ENCODE assay signal across 8 cellular contexts in the genomic region with DNA sequence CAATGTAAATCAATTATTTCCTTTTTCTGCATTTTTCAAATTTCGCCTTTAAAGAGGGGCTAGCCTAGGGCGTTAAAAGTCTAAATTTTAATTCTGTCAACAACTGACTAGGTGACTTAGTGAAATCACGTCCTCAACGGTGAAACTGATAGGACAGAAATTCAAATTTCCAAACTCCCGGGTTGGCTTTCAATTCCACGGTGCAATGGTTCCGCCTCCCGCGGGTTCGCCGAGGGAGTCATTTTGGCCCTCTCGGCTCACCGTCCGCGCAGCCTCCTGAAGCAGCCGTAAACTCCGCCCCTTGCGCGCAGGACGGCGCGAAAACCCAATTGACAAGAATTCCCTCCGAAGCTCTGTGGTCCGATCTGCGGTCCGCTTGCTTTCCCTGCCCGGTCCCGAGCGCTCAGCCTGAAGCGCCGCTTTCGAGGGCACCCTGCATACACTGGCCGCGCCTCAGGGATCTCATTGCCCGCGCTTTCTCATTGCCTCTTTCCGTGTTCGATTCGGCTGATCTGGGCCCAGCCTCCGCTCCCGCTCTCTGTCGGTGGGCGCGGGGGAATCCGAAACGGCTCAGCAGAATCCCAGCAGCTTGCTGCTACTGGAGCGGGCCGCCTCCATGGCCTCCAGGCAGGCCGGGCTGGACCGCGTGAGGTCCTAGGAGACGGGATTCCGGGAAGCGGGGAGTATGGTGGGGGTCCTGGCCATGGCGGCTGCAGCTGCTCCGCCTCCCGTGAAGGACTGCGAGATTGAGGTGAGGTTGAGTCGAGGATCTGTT. TPM values are rescaled to one million over a fixed set of nuclear protein-coding genes. Genes with fewer than 3 reads are reported as not detected.
DNase-seq lines count a peak whose midpoint lies in the region; ATAC-seq and TF ChIP-seq lines count a peak whose summit lies in the region.

A gene with protein sequence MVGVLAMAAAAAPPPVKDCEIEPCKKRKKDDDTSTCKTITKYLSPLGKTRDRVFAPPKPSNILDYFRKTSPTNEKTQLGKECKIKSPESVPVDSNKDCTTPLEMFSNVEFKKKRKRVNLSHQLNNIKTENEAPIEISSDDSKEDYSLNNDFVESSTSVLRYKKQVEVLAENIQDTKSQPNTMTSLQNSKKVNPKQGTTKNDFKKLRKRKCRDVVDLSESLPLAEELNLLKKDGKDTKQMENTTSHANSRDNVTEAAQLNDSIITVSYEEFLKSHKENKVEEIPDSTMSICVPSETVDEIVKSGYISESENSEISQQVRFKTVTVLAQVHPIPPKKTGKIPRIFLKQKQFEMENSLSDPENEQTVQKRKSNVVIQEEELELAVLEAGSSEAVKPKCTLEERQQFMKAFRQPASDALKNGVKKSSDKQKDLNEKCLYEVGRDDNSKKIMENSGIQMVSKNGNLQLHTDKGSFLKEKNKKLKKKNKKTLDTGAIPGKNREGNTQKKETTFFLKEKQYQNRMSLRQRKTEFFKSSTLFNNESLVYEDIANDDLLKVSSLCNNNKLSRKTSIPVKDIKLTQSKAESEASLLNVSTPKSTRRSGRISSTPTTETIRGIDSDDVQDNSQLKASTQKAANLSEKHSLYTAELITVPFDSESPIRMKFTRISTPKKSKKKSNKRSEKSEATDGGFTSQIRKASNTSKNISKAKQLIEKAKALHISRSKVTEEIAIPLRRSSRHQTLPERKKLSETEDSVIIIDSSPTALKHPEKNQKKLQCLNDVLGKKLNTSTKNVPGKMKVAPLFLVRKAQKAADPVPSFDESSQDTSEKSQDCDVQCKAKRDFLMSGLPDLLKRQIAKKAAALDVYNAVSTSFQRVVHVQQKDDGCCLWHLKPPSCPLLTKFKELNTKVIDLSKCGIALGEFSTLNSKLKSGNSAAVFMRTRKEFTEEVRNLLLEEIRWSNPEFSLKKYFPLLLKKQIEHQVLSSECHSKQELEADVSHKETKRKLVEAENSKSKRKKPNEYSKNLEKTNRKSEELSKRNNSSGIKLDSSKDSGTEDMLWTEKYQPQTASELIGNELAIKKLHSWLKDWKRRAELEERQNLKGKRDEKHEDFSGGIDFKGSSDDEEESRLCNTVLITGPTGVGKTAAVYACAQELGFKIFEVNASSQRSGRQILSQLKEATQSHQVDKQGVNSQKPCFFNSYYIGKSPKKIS (N-terminal part only) (plus strand): TSS at position 304 of the 775 bp plus-strand sequence. CDS start 382 bp downstream, at position 686.

- DNase-seq in EH (ENCODE audit: low read depth) (peak; percentile 91), NCI-H146 treated with DMSO at 0.1 percent for 48 hours (lab: John Stamatoyannopoulos, UW; ENCODE audit: unreplicated experiment) (peak; percentile 75), T-cell (peak; percentile 71 to 89 (median 82)), heart right ventricle (peak; percentile 91 to 94), pons (ENCODE audit: low spot score) (peak; percentile 77), type B pancreatic cell (ENCODE audit: extremely low spot score, unreplicated experiment) (peak; percentile 89)
- DNase-seq in activated naive CD8-positive, alpha-beta T cell treated with anti-CD3 and anti-CD28 coated beads, Interleukin-2, amount 50 U/mL, for 24 hours, result peak; percentile 92

- H3K4me1 ChIP-seq in heart right ventricle, result peaks cover 3 to 19% (median 10%) of the 10 kb centered on the region in 9 donors

- H3K36me3 ChIP-seq in heart right ventricle, result peaks cover 0 to 15% (median 0%) of the 10 kb centered on the region in 9 donors

- peak within 1 kb of the TSS; percentile 96 to 98 (median 97) for H3K4me3 Mint-ChIP-seq in T-cell
- peak within 1 kb of the TSS; percentile 96 for H3K4me3 Mint-ChIP-seq in activated naive CD8-positive, alpha-beta T cell treated with anti-CD3 and anti-CD28 coated beads, Interleukin-2, amount 50 U/mL, for 24 hours
- peak within 1 kb of the TSS; percentile 99 for H3K4me3 Mint-ChIP-seq in type B pancreatic cell

- H3K27me3 Mint-ChIP-seq in T-cell (no peaks in the 10 kb centered on the region), type B pancreatic cell (no peaks in the 10 kb centered on the region)
- no peaks in the 10 kb centered on the region for H3K27me3 Mint-ChIP-seq in activated naive CD8-positive, alpha-beta T cell treated with anti-CD3 and anti-CD28 coated beads, Interleukin-2, amount 50 U/mL, for 24 hours

- no peaks in the 10 kb centered on the region for H3K27me3 ChIP-seq in heart right ventricle

- H3K9me3 Mint-ChIP-seq in T-cell, result no peaks in the 10 kb centered on the region
- no peaks in the 10 kb centered on the region for H3K9me3 Mint-ChIP-seq in activated naive CD8-positive, alpha-beta T cell treated with anti-CD3 and anti-CD28 coated beads, Interleukin-2, amount 50 U/mL, for 24 hours
- H3K9me3 Mint-ChIP-seq in type B pancreatic cell, result no peaks in the 10 kb centered on the region

- WGBS in heart right ventricle, 2 donors, result 0% methylated on average over 59 of the region's 59 CpGs

- H3K36me3 Mint-ChIP-seq in T-cell, result no peaks in the 10 kb centered on the region
- peaks cover 18% of the 10 kb centered on the region for H3K36me3 Mint-ChIP-seq in activated naive CD8-positive, alpha-beta T cell treated with anti-CD3 and anti-CD28 coated beads, Interleukin-2, amount 50 U/mL, for 24 hours (ENCODE audit: low read depth)
- H3K36me3 Mint-ChIP-seq in type B pancreatic cell, result peaks cover 4% of the 10 kb centered on the region

- peaks cover 26 to 28% (median 26%) of the 10 kb centered on the region in 3 donors for H3K4me1 Mint-ChIP-seq in T-cell
- H3K4me1 Mint-ChIP-seq in activated naive CD8-positive, alpha-beta T cell treated with anti-CD3 and anti-CD28 coated beads, Interleukin-2, amount 50 U/mL, for 24 hours, result peaks cover 31% of the 10 kb centered on the region
- peaks cover 26% of the 10 kb centered on the region for H3K4me1 Mint-ChIP-seq in type B pancreatic cell (ENCODE audit: unreplicated experiment)

- ATAC-seq in HG02623 (IDR thresholded peaks at IDR 0.05; ENCODE audit: unreplicated experiment) (peak; percentile 73), T-cell (replicated peaks in 1 of 4) (peak; percentile 97 to 99 (median 98)), heart right ventricle (peak; percentile 95 to 99 (median 98))
- ATAC-seq in activated naive CD8-positive, alpha-beta T cell treated with anti-CD3 and anti-CD28 coated beads, Interleukin-2, amount 50 U/mL, for 24 hours, result peak; percentile 90

- intact Hi-C loops in heart right ventricle (cut with DNase I), result no loop called here

- H3K27ac ChIP-seq in heart right ventricle, result peak within 1 kb of the TSS in 7 of 10 donors; percentile 21 to 70 (median 27)

- POLR2A ChIA-PET in T-cell (lab: Charles Lee), result no interaction called here

- H3K9me3 ChIP-seq in heart right ventricle, result no peaks in the 10 kb centered on the region

- peak within 1 kb of the TSS; percentile 64 to 86 (median 78) for H3K4me3 ChIP-seq in heart right ventricle

- H3K27ac Mint-ChIP-seq in T-cell (peak within 1 kb of the TSS; percentile 78), type B pancreatic cell (peak within 1 kb of the TSS; percentile 95)
- H3K27ac Mint-ChIP-seq in activated naive CD8-positive, alpha-beta T cell treated with anti-CD3 and anti-CD28 coated beads, Interleukin-2, amount 50 U/mL, for 24 hours, result peak within 1 kb of the TSS; percentile 95

- no peak for TF ChIP-seq CTCF in heart right ventricle (IDR thresholded peaks at IDR 0.05)
- TF ChIP-seq CTCF in type B pancreatic cell (conservative IDR thresholded peaks at IDR 0.05), result no peak

- CTCF ChIA-PET in T-cell (lab: Charles Lee), result interaction anchor here in 1 of 2 donors (1.3 kb wide), 1 partner anchor 25 kb away, joined by 3 read pairs; no protein-coding TSS in a partner anchor

RNA-seq across cellular contexts. Expression of the gene that starts here (rescaled TPM):
- total RNA-seq in T-cell, result 1 to 10 TPM; 3.9 to 5.3 (median 4.2) TPM
- total RNA-seq in heart right ventricle, result 1 to 10 TPM in 1 of 10 donors, under 1 TPM in 9; 0.32 to 1.4 (median 0.44) TPM
- under 1 TPM; 0.14 to 0.59 TPM for polyA plus RNA-seq in heart right ventricle
- 5.8 and 14.3 TPM in 2 replicates for total RNA-seq in type B pancreatic cell (ENCODE audit: low replicate concordance)

Comparison
In these comparisons a context has a peak if more than half of its experiments do, and no peak if none do; other contexts are left out.
1. Peak in every context shown above with its lines: DNase-seq, ATAC-seq, H3K4me3 ChIP-seq and H3K27ac ChIP-seq.